Comparison of ENCODE assay signal across 17 cellular contexts in genomic region chr1:69707103-69707502, GRCh38.
DNase-seq lines count a peak whose midpoint lies in the region; FAIRE-seq and TF ChIP-seq lines count a peak whose summit lies in the region.
"Had no signal": no experiment of that assay in that cellular context is flagged by ENCODE, and none has a peak within 500 bp of the region (broad histone marks: within the 10 kb centered on the region; RNA-seq: fewer than 3 reads in every experiment).

No MANE protein-coding gene starts in this region.

- no peak overlapping the region for H3K27ac ChIP-seq in mesendoderm (ENCODE audit: low read depth, low read length)
- H3K27ac ChIP-seq in osteoblast (ENCODE audit: low read depth, low read length): no peak overlapping the region

- H3K79me2 ChIP-seq in mesendoderm (ENCODE audit: control insufficient read depth, insufficient read depth, low read length) (no peaks in the 10 kb centered on the region), osteoblast (ENCODE audit: insufficient read depth, low read length) (no peaks in the 10 kb centered on the region)

- H3K36me3 ChIP-seq in bronchial epithelial cell (ENCODE audit: control insufficient read depth, insufficient read depth, low read length) (no peaks in the 10 kb centered on the region), mesendoderm (ENCODE audit: control insufficient read depth, insufficient read depth, low read length) (no peaks in the 10 kb centered on the region), osteoblast (ENCODE audit: insufficient read depth, low read length) (no peaks in the 10 kb centered on the region)

- H3K9me3 ChIP-seq in osteoblast (ENCODE audit: low read depth, low read length): no peaks in the 10 kb centered on the region

- no CpG with 5 or more reads among the region's 4 CpGs for WGBS in mesendoderm (ENCODE audit: extremely low coverage, insufficient coverage, low lambda C conversion rate)

- DNase-seq in Ammon's horn (ENCODE audit: low spot score): peak; percentile 67
- DNase-seq in DMS53 (lab: John Stamatoyannopoulos, UW): peak; percentile 78
- DNase-seq in bronchial epithelial cell (ENCODE audit: low read depth): peak; percentile 15
- DNase-seq in mesendoderm: no peak
- no peak for DNase-seq in osteoblast (ENCODE audit: insufficient read length, low spot score, missing footprints)
- no peak for DNase-seq in HPDE6-E6E7 (ENCODE audit: extremely low spot score)
- DNase-seq in cortex of kidney (lab: John Stamatoyannopoulos, UW): no peak
- DNase-seq: AML-193, NCI-H1105, NCI-H187, NCI-H2107, NCI-H774, T-helper 1 cell had no signal

- H2BK5ac ChIP-seq in mesendoderm (ENCODE audit: low read length): peak overlapping the region; percentile 87

- H3K4me1 ChIP-seq in mesendoderm (ENCODE audit: control insufficient read depth, low read depth, low read length) (peaks cover 3% of the 10 kb centered on the region), osteoblast (ENCODE audit: insufficient read depth, low read length) (no peaks in the 10 kb centered on the region)

- no peak overlapping the region for H4K8ac ChIP-seq in mesendoderm (ENCODE audit: low read depth, low read length)

- peak overlapping the region; percentile 51 for H3K56ac ChIP-seq in mesendoderm (ENCODE audit: low read length)

- H3K23ac ChIP-seq in mesendoderm (ENCODE audit: low read length): no peak overlapping the region

- peak overlapping the region; percentile 23 for H3K18ac ChIP-seq in mesendoderm (ENCODE audit: low read length)

- no peak for TF ChIP-seq CTCF in bronchial epithelial cell (IDR thresholded peaks at IDR 0.05; ENCODE audit: insufficient read depth, low read length, severe bottlenecking)
- TF ChIP-seq CTCF in osteoblast (IDR thresholded peaks at IDR 0.05; ENCODE audit: extremely low read depth, low read depth, low read length): no peak

- H4K20me1 ChIP-seq in osteoblast (ENCODE audit: insufficient read depth, low read length): no peaks in the 10 kb centered on the region

- H2AK5ac ChIP-seq in mesendoderm (ENCODE audit: low read length): no peak overlapping the region

- H3K4me2 ChIP-seq in mesendoderm (ENCODE audit: low read length): no peak overlapping the region
- H3K4me2 ChIP-seq in osteoblast (ENCODE audit: insufficient read depth, low read length): no peak overlapping the region
- H3K4me2 ChIP-seq: GM23338 had no signal

- H3K27me3 ChIP-seq in bronchial epithelial cell (ENCODE audit: control insufficient read depth, insufficient read depth, low read length): no peaks in the 10 kb centered on the region
- no peaks in the 10 kb centered on the region for H3K27me3 ChIP-seq in mesendoderm (ENCODE audit: insufficient read depth, low read length, poor library complexity)
- H3K27me3 ChIP-seq in osteoblast (ENCODE audit: insufficient read depth, low read length): no peaks in the 10 kb centered on the region

- H2AFZ ChIP-seq in osteoblast (ENCODE audit: low read length): no peak overlapping the region
- H2AFZ ChIP-seq: GM23338 had no signal

- H2BK120ac ChIP-seq in mesendoderm (ENCODE audit: low read depth, low read length): no peak overlapping the region

- H4K5ac ChIP-seq in mesendoderm (ENCODE audit: low read length): no peak overlapping the region

- H3K79me1 ChIP-seq in mesendoderm (ENCODE audit: low read length): no peaks in the 10 kb centered on the region

- H3K9ac ChIP-seq in mesendoderm (ENCODE audit: low read length): no peak overlapping the region

- H3K4me3 ChIP-seq in bronchial epithelial cell (ENCODE audit: low read depth, low read length) (no peak overlapping the region), mesendoderm (ENCODE audit: low read length) (no peak overlapping the region), osteoblast (ENCODE audit: insufficient read depth, low read length) (no peak overlapping the region)
- H3K4me3 ChIP-seq: GM23338, K562 had no signal

- no peak for FAIRE-seq in bronchial epithelial cell (lab: Jason Lieb, UNC)
- FAIRE-seq: GM12891, GM18507, K562 had no signal

- no peak overlapping the region for H2BK15ac ChIP-seq in mesendoderm (replicated peaks; ENCODE audit: low read depth)

- peak overlapping the region; percentile 52 for H3K4ac ChIP-seq in mesendoderm (ENCODE audit: low read depth, low read length)

Comparison
In these comparisons a context has a peak if more than half of its experiments do, and no peak if none do; other contexts are left out.
1. DNase-seq: peak in Ammon's horn (single experiment), DMS53 (single experiment) and bronchial epithelial cell (single experiment); none in mesendoderm (single experiment), osteoblast (single experiment), HPDE6-E6E7 (single experiment) and cortex of kidney (single experiment).